In the genomic region with DNA sequence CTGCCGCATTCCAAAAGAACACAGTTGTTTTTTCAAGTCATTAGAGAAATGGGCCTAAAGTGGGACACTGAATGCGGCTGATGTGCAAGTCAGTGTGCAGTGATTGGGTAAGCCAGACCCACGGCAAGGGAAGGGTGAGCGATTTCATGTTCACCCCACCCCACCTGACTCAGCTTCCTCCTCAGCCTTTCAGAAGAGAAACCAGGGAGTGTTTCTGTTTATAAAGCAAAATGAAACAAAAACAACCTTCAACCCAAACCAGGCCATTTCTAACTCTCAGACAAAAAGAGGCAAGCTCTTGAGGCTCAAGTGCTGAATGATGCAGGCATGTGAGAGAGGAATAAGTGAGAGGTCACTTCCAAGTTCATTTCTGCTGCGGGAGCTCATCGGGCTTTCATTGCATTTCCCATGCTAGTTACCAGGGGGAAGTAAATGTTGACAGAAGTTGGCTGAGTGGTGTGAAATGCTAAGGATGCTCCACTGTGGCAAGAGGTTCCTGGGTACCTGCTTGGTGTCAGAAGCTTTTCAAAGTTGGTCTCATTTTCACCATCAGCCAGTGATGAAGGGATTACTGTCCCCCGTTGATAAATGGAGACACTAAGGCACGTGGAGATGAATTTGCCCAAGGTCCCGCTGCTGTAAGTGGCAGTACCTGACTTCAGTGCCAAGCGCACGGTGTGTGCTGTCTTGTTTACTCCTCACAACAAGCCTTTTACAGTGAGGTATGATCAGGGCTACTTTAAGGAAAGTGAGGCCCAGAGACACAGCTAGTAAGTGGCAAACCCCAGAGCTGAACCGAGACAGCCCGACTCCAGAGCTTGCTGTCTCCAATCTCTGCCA, we compare ENCODE assay signal across 8 cellular contexts. TPM values are rescaled to one million over a fixed set of nuclear protein-coding genes. Genes with fewer than 3 reads are reported as not detected.
A peak's percentile ranks its signal among the peaks of the same experiment; 100 is the strongest.
DNase-seq lines count a peak whose midpoint lies in the region; ATAC-seq lines count a peak whose summit lies in the region.

No MANE protein-coding gene starts in this region.

- ATAC-seq in GM18868 (IDR thresholded peaks at IDR 0.05; ENCODE audit: unreplicated experiment) (peak; percentile 60), HG03439 (IDR thresholded peaks at IDR 0.05; ENCODE audit: unreplicated experiment) (peak; percentile 53), left lobe of liver (no peak), GM19452 (IDR thresholded peaks at IDR 0.05; ENCODE audit: unreplicated experiment) (no peak), HG03442 (IDR thresholded peaks at IDR 0.05; ENCODE audit: unreplicated experiment) (no peak), HG02981 (IDR thresholded peaks at IDR 0.05; ENCODE audit: unreplicated experiment) (no peak)
- peak; percentile 77 for ATAC-seq in activated naive CD8-positive, alpha-beta T cell treated with anti-CD3 and anti-CD28 coated beads, Interleukin-2, amount 50 U/mL, for 24 hours

- H3K4me3 Mint-ChIP-seq in activated naive CD8-positive, alpha-beta T cell treated with anti-CD3 and anti-CD28 coated beads, Interleukin-2, amount 50 U/mL, for 24 hours: no peak overlapping the region

- peak; percentile 35 for DNase-seq in activated naive CD8-positive, alpha-beta T cell treated with anti-CD3 and anti-CD28 coated beads, Interleukin-2, amount 50 U/mL, for 24 hours
- DNase-seq in left lobe of liver (ENCODE audit: low spot score): no peak

- no peaks in the 10 kb centered on the region for H3K9me3 Mint-ChIP-seq in activated naive CD8-positive, alpha-beta T cell treated with anti-CD3 and anti-CD28 coated beads, Interleukin-2, amount 50 U/mL, for 24 hours

- H3K4me3 ChIP-seq in mononuclear cell (ENCODE audit: low read length): peak overlapping the region; percentile 6

- H3K4me1 ChIP-seq in mononuclear cell (ENCODE audit: insufficient read depth, low read length): peaks cover 23% of the 10 kb centered on the region

- H3K27ac Mint-ChIP-seq in activated naive CD8-positive, alpha-beta T cell treated with anti-CD3 and anti-CD28 coated beads, Interleukin-2, amount 50 U/mL, for 24 hours: no peak overlapping the region

- H3K4me1 Mint-ChIP-seq in activated naive CD8-positive, alpha-beta T cell treated with anti-CD3 and anti-CD28 coated beads, Interleukin-2, amount 50 U/mL, for 24 hours: peaks cover 28% of the 10 kb centered on the region

- no peaks in the 10 kb centered on the region for H3K27me3 ChIP-seq in mononuclear cell (ENCODE audit: insufficient read depth, low read length)

- no peaks in the 10 kb centered on the region for H3K9me3 ChIP-seq in mononuclear cell (ENCODE audit: low read depth, low read length)

- peaks cover 5% of the 10 kb centered on the region for H3K36me3 Mint-ChIP-seq in activated naive CD8-positive, alpha-beta T cell treated with anti-CD3 and anti-CD28 coated beads, Interleukin-2, amount 50 U/mL, for 24 hours (ENCODE audit: low read depth)

- no peaks in the 10 kb centered on the region for H3K27me3 Mint-ChIP-seq in activated naive CD8-positive, alpha-beta T cell treated with anti-CD3 and anti-CD28 coated beads, Interleukin-2, amount 50 U/mL, for 24 hours

RNA-seq across cellular contexts. Expression of a gene that starts 29.1 kb away (rescaled TPM):
- total RNA-seq in mononuclear cell: 1.6 TPM
- total RNA-seq in left lobe of liver: 1.1 TPM

RNA-seq across cellular contexts. Expression of a gene that starts 31.1 kb away (rescaled TPM):
- total RNA-seq in mononuclear cell (17.9 TPM), left lobe of liver (6.3 TPM)

Comparison
In these comparisons a context has a peak if more than half of its experiments do, and no peak if none do; other contexts are left out.
1. ATAC-seq: peak in GM18868 (single experiment), HG03439 (single experiment) and activated naive CD8-positive, alpha-beta T cell treated with anti-CD3 and anti-CD28 coated beads, Interleukin-2, amount 50 U/mL, for 24 hours (single experiment); none in left lobe of liver (single experiment), GM19452 (single experiment), HG03442 (single experiment) and HG02981 (single experiment).